12 cellular contexts compared by ENCODE assay signal in the genomic region with DNA sequence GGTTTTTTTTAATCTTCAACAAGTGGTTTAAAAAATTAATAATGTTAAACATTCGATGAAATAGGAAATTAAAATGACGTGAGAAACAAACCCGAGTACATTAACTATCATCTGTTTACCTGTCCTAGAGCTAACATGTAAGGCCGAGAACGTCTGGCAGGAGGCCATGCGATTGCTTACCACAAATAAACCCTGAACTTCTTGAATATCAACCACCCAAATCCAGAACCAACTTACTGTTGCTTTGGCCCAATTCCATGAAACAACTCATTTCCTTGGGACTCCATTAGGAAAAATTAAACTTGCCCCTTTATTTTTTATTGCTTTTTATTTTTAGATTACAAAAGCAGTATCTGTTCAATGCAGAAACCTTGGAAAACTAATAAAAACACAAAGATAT.
A peak's percentile ranks its signal among the peaks of the same experiment; 100 is the strongest.
DNase-seq lines count a peak whose midpoint lies in the region; ATAC-seq and TF ChIP-seq lines count a peak whose summit lies in the region.
"Had no signal": no experiment of that assay in that cellular context is flagged by ENCODE, and none has a peak within 500 bp of the region (broad histone marks: within the 10 kb centered on the region; RNA-seq: fewer than 3 reads in every experiment).

No MANE protein-coding gene starts in this region.

- CTCF ChIA-PET in RWPE1 (lab: Yijun Ruan, JAX) = interaction anchor here (0.6 kb wide), 1 partner anchor 1657 kb away, joined by 3 read pairs; no protein-coding TSS in a partner anchor

- POLR2A ChIA-PET in RWPE1 (lab: Yijun Ruan, JAX; ENCODE audit: low non-redundant PET) = no interaction called here

- H3K27ac ChIP-seq in RWPE1 (no peak overlapping the region), dorsolateral prefrontal cortex (no peak overlapping the region)

- intact Hi-C loops in dorsolateral prefrontal cortex (cut with DNase I) (no loop called here), left cardiac atrium (cut with DNase I) (no loop called here)

- peaks cover 0 to 13% (median 0%) of the 10 kb centered on the region in 45 donors for H3K27me3 ChIP-seq in dorsolateral prefrontal cortex

- DNase-seq in DMS153 (lab: John Stamatoyannopoulos, UW) (peak; percentile 90), NCI-H1105 treated with DMSO at 0.1 percent for 48 hours (lab: John Stamatoyannopoulos, UW) (peak; percentile 97), RWPE1 (ENCODE audit: low spot score) (peak; percentile 38), kidney tubule cell (ENCODE audit: low spot score) (peak; percentile 55), dorsolateral prefrontal cortex (no peak), NCI-H1694 treated with DMSO at 0.1 percent for 48 hours (lab: John Stamatoyannopoulos, UW) (no peak), left cardiac atrium (no peak)
- DNase-seq: activated CD4-positive, alpha-beta T cell treated with anti-CD3 and anti-CD28 coated beads, Interleukin-2, amount 10 ng/mL, durations not matched to agents 24 days and 14 days; MM.1S; stimulated activated CD4-positive, alpha-beta T cell treated with anti-CD3 and anti-CD28 coated beads, Interleukin-2, amount 100 ng/mL, for 24 hours had no signal

- TF ChIP-seq CTCF in RWPE1 (conservative IDR thresholded peaks at IDR 0.05; ENCODE audit: low read depth) (no peak), dorsolateral prefrontal cortex (IDR thresholded peaks at IDR 0.05 in 54 of 56, conservative IDR thresholded peaks at IDR 0.05 in 2 of 56; ENCODE audit: low read depth in 1 of 56, partially characterized antibody in 56 of 56) (no peak)

- no peak for ATAC-seq in left cardiac atrium
- ATAC-seq in HG03354 (IDR thresholded peaks at IDR 0.05; ENCODE audit: poor library complexity, severe bottlenecking, unreplicated experiment) = no peak
- ATAC-seq: stimulated activated memory B cell treated with anti-CD40 and anti-IgM and Interleukin-4, amounts not matched to agents 10 μg/mL and 1 μg/mL and 100 μg/mL, for 72 hours had no signal

- no peak overlapping the region for H3K4me3 ChIP-seq in dorsolateral prefrontal cortex

Comparison
In these comparisons a context has a peak if more than half of its experiments do, and no peak if none do; other contexts are left out.
1. DNase-seq: peak in DMS153 (single experiment), NCI-H1105 treated with DMSO at 0.1 percent for 48 hours (single experiment), RWPE1 (single experiment) and kidney tubule cell (single experiment); none in dorsolateral prefrontal cortex (0 of 10), NCI-H1694 treated with DMSO at 0.1 percent for 48 hours (single experiment) and left cardiac atrium (single experiment).